22 cellular contexts compared by ENCODE assay signal in genomic region chr7:139370943-139371313, GRCh38. TPM values are rescaled to one million over a fixed set of nuclear protein-coding genes. Genes with fewer than 3 reads are reported as not detected.
DNase-seq lines count a peak whose midpoint lies in the region; ATAC-seq and TF ChIP-seq lines count a peak whose summit lies in the region.
"Had no signal": no experiment of that assay in that cellular context is flagged by ENCODE, and none has a peak within 500 bp of the region (broad histone marks: within the 10 kb centered on the region; RNA-seq: fewer than 3 reads in every experiment).

No MANE protein-coding gene starts in this region.

- H3K27me3 ChIP-seq in CD4-positive, CD25-positive, alpha-beta regulatory T cell (ENCODE audit: control insufficient read depth, insufficient read depth, low read length) = no peaks in the 10 kb centered on the region
- H3K27me3 ChIP-seq in GM23338 (ENCODE audit: insufficient read depth) (no peaks in the 10 kb centered on the region), layer of hippocampus (ENCODE audit: control insufficient read depth, insufficient read depth, low read length) (no peaks in the 10 kb centered on the region)
- H3K27me3 ChIP-seq: esophagus squamous epithelium, gastroesophageal sphincter, upper lobe of left lung had no signal

- H3K4me1 Mint-ChIP-seq in CD4-positive, CD25-positive, alpha-beta regulatory T cell = peaks cover 41 to 83% (median 71%) of the 10 kb centered on the region in 4 donors
- peaks cover 49% of the 10 kb centered on the region for H3K4me1 Mint-ChIP-seq in GM23338
- H3K4me1 Mint-ChIP-seq in activated naive CD8-positive, alpha-beta T cell treated with anti-CD3 and anti-CD28 coated beads, Interleukin-2, amount 50 U/mL, for 24 hours = peaks cover 57% of the 10 kb centered on the region

- H4K20me1 ChIP-seq in GM23338 (replicated peaks; ENCODE audit: insufficient read depth) = peaks cover 43% of the 10 kb centered on the region

- peaks cover 30% of the 10 kb centered on the region for H3K36me3 ChIP-seq in CD4-positive, CD25-positive, alpha-beta regulatory T cell (ENCODE audit: control insufficient read depth, insufficient read depth, low read length)
- peaks cover 3% of the 10 kb centered on the region; the same call in 1 of the 2 replicates for H3K36me3 ChIP-seq in GM23338 (ENCODE audit: insufficient read depth)

- H2AFZ ChIP-seq in GM23338 = no peak overlapping the region
- H2AFZ ChIP-seq: parathyroid adenoma had no signal

- H3F3A ChIP-seq in GM23338 (replicated peaks; ENCODE audit: low read depth) = no peaks in the 10 kb centered on the region

- peak overlapping the region in 2 of 4 donors; percentile 26 to 83 for H3K4me3 Mint-ChIP-seq in CD4-positive, CD25-positive, alpha-beta regulatory T cell
- no peak overlapping the region for H3K4me3 Mint-ChIP-seq in GM23338
- no peak overlapping the region for H3K4me3 Mint-ChIP-seq in activated naive CD8-positive, alpha-beta T cell treated with anti-CD3 and anti-CD28 coated beads, Interleukin-2, amount 50 U/mL, for 24 hours
- H3K4me3 Mint-ChIP-seq: activated CD4-positive, alpha-beta T cell treated with anti-CD3 and anti-CD28 coated beads, Interleukin-2, amount 10 ng/mL, durations not matched to agents 7 days and 5 days; natural killer cell treated with Interleukin-12 subunit alpha and Interleukin-12 subunit beta and Interleukin-15 and Interleukin-18, amount 100 ng/mL, for 72 hours; stimulated activated memory B cell treated with anti-CD40 and anti-IgM and Interleukin-4, amounts not matched to agents 10 μg/mL and 1 μg/mL and 100 μg/mL, for 72 hours had no signal

- no peak overlapping the region for H3K27ac Mint-ChIP-seq in CD4-positive, CD25-positive, alpha-beta regulatory T cell
- H3K27ac Mint-ChIP-seq in GM23338 = peak overlapping the region; percentile 83
- peak overlapping the region; percentile 17 for H3K27ac Mint-ChIP-seq in activated naive CD8-positive, alpha-beta T cell treated with anti-CD3 and anti-CD28 coated beads, Interleukin-2, amount 50 U/mL, for 24 hours
- H3K27ac Mint-ChIP-seq: activated CD4-positive, alpha-beta T cell treated with anti-CD3 and anti-CD28 coated beads, Interleukin-2, amount 10 ng/mL, durations not matched to agents 7 days and 5 days had no signal

- H3K27me3 Mint-ChIP-seq in CD4-positive, CD25-positive, alpha-beta regulatory T cell = no peaks in the 10 kb centered on the region
- H3K27me3 Mint-ChIP-seq in GM23338 (ENCODE audit: insufficient read depth, low read depth, poor library complexity) = no peaks in the 10 kb centered on the region
- H3K27me3 Mint-ChIP-seq in activated naive CD8-positive, alpha-beta T cell treated with anti-CD3 and anti-CD28 coated beads, Interleukin-2, amount 50 U/mL, for 24 hours = no peaks in the 10 kb centered on the region
- H3K27me3 Mint-ChIP-seq: activated CD4-positive, alpha-beta T cell treated with anti-CD3 and anti-CD28 coated beads, Interleukin-2, amount 10 ng/mL, durations not matched to agents 7 days and 5 days; natural killer cell treated with Interleukin-12 subunit alpha and Interleukin-12 subunit beta and Interleukin-15 and Interleukin-18, amount 100 ng/mL, for 72 hours; stimulated activated memory B cell treated with anti-CD40 and anti-IgM and Interleukin-4, amounts not matched to agents 10 μg/mL and 1 μg/mL and 100 μg/mL, for 72 hours had no signal

- peak overlapping the region; percentile 1 for H3K4me3 ChIP-seq in CD4-positive, CD25-positive, alpha-beta regulatory T cell (ENCODE audit: low read depth, low read length)
- no peak overlapping the region for H3K4me3 ChIP-seq in GM23338
- H3K4me3 ChIP-seq: esophagus squamous epithelium, gastroesophageal sphincter, upper lobe of left lung had no signal

- TF ChIP-seq CTCF in GM23338 (conservative IDR thresholded peaks at IDR 0.05; ENCODE audit: low read depth in 2 of 2) = no peak

- H3K4me2 ChIP-seq in GM23338 = peak overlapping the region; percentile 39; the same call in 1 of the 2 replicates

- H3K4me1 ChIP-seq in CD4-positive, CD25-positive, alpha-beta regulatory T cell (ENCODE audit: control insufficient read depth, insufficient read depth, low read length, poor library complexity, severe bottlenecking) = peaks cover 56% of the 10 kb centered on the region
- H3K4me1 ChIP-seq in GM23338 (ENCODE audit: insufficient read depth) = peaks cover 40% of the 10 kb centered on the region

- peaks cover 12% of the 10 kb centered on the region for H3K36me3 Mint-ChIP-seq in CD4-positive, CD25-positive, alpha-beta regulatory T cell
- H3K36me3 Mint-ChIP-seq in GM23338 (ENCODE audit: low read depth) = peaks cover 15% of the 10 kb centered on the region; the same call in 2 of the 3 replicates
- peaks cover 35% of the 10 kb centered on the region for H3K36me3 Mint-ChIP-seq in activated naive CD8-positive, alpha-beta T cell treated with anti-CD3 and anti-CD28 coated beads, Interleukin-2, amount 50 U/mL, for 24 hours (ENCODE audit: low read depth)

- ATAC-seq in CD4-positive, CD25-positive, alpha-beta regulatory T cell (ENCODE audit: low read depth in 2 of 2) = no peak
- ATAC-seq in GM23338 (peak; percentile 77), HG03039 (IDR thresholded peaks at IDR 0.05; ENCODE audit: unreplicated experiment) (no peak)
- ATAC-seq in activated naive CD8-positive, alpha-beta T cell treated with anti-CD3 and anti-CD28 coated beads, Interleukin-2, amount 50 U/mL, for 24 hours = peak; percentile 49
- ATAC-seq: gastroesophageal sphincter; left cardiac atrium; natural killer cell treated with Interleukin-12 subunit alpha and Interleukin-12 subunit beta and Interleukin-15 and Interleukin-18, amount 100 ng/mL, for 72 hours; stimulated activated memory B cell treated with anti-CD40 and anti-IgM and Interleukin-4, amounts not matched to agents 10 μg/mL and 1 μg/mL and 100 μg/mL, for 72 hours had no signal

- no peaks in the 10 kb centered on the region for H3K9me3 Mint-ChIP-seq in CD4-positive, CD25-positive, alpha-beta regulatory T cell
- no peaks in the 10 kb centered on the region for H3K9me3 Mint-ChIP-seq in GM23338
- H3K9me3 Mint-ChIP-seq in activated naive CD8-positive, alpha-beta T cell treated with anti-CD3 and anti-CD28 coated beads, Interleukin-2, amount 50 U/mL, for 24 hours = no peaks in the 10 kb centered on the region
- H3K9me3 Mint-ChIP-seq: activated CD4-positive, alpha-beta T cell treated with anti-CD3 and anti-CD28 coated beads, Interleukin-2, amount 10 ng/mL, durations not matched to agents 7 days and 5 days; natural killer cell treated with Interleukin-12 subunit alpha and Interleukin-12 subunit beta and Interleukin-15 and Interleukin-18, amount 100 ng/mL, for 72 hours; stimulated activated memory B cell treated with anti-CD40 and anti-IgM and Interleukin-4, amounts not matched to agents 10 μg/mL and 1 μg/mL and 100 μg/mL, for 72 hours had no signal

- H3K9me3 ChIP-seq in CD4-positive, CD25-positive, alpha-beta regulatory T cell (ENCODE audit: control insufficient read depth in 2 of 2, low read length in 2 of 2) = no peaks in the 10 kb centered on the region
- H3K9me3 ChIP-seq: esophagus squamous epithelium, gastroesophageal sphincter, upper lobe of left lung had no signal

- no peak for DNase-seq in CD4-positive, CD25-positive, alpha-beta regulatory T cell
- DNase-seq in GM23338 (ENCODE audit: low spot score) (peak; percentile 29), NCI-H187 (lab: John Stamatoyannopoulos, UW) (no peak), SKM-1 treated with dmso at 0.1 percent for 144 hours (lab: John Stamatoyannopoulos, UW; ENCODE audit: unreplicated experiment) (no peak)
- DNase-seq in activated naive CD8-positive, alpha-beta T cell treated with anti-CD3 and anti-CD28 coated beads, Interleukin-2, amount 50 U/mL, for 24 hours = no peak
- DNase-seq in stimulated activated naive CD4-positive, alpha-beta T cell (lab: John Stamatoyannopoulos, UW) = no peak
- DNase-seq: activated CD4-positive, alpha-beta T cell treated with anti-CD3 and anti-CD28 coated beads, Interleukin-2, amount 10 ng/mL, durations not matched to agents 7 days and 5 days; activated CD8-positive, alpha-beta memory T cell treated with anti-CD3 and anti-CD28 coated beads, Interleukin-2, amount 50 U/mL, for 48 hours; effector CD8-positive, alpha-beta T cell; esophagus squamous epithelium; Karpas-422; left cardiac atrium; NCI-H1092 treated with DMSO at 0.1 percent for 48 hours; NCI-H2081 treated with DMSO at 0.1 percent for 48 hours; RPMI8226; upper lobe of left lung had no signal

- no peak overlapping the region for H3K27ac ChIP-seq in CD4-positive, CD25-positive, alpha-beta regulatory T cell (ENCODE audit: insufficient read depth, low read length, poor library complexity, severe bottlenecking)
- peak overlapping the region; percentile 10; the same call in 1 of the 2 replicates for H3K27ac ChIP-seq in GM23338 (ENCODE audit: low read depth)
- H3K27ac ChIP-seq in layer of hippocampus (ENCODE audit: low read depth, low read length) = peak overlapping the region; percentile 35
- H3K27ac ChIP-seq: esophagus squamous epithelium, gastroesophageal sphincter, parathyroid adenoma had no signal

- no peaks in the 10 kb centered on the region for H3K9me2 ChIP-seq in GM23338 (ENCODE audit: insufficient read depth)

- peaks cover 100% of the 10 kb centered on the region for H3K79me2 ChIP-seq in GM23338 (replicated peaks; ENCODE audit: insufficient read depth)

TF ChIP-seq in GM23338, 12 proteins besides CTCF, POLR2A, EP300 and RAD21 (continues in another document):
- TF ChIP-seq NANOG (IDR thresholded peaks at IDR 0.05; ENCODE audit: borderline replicate concordance) (no peak), ZNF114 (CRISPR knock-in tag; IDR thresholded peaks at IDR 0.05) (no peak), EZH2phosphoT487 (IDR thresholded peaks at IDR 0.05; ENCODE audit: unreplicated experiment) (no peak), ZNF331 (CRISPR knock-in tag; IDR thresholded peaks at IDR 0.05; ENCODE audit: low read depth) (no peak)

RNA-seq across cellular contexts. Expression of gene LUC7L2, which starts 11.2 kb away (rescaled TPM):
- 190 TPM for total RNA-seq in CD4-positive, CD25-positive, alpha-beta regulatory T cell
- polyA plus RNA-seq in CD4-positive, CD25-positive, alpha-beta regulatory T cell = 10 to 100 TPM; 56.9 to 74.7 (median 59.4) TPM
- 53.1 and 57.3 TPM in 2 replicates for total RNA-seq in GM23338 (2014; rRNA removed; shearing (Covaris generic))
- 31.5 and 40.3 TPM in 2 replicates for polyA plus RNA-seq in GM23338 (2016; fragmentation: Nextera tagmentation; extraction: Ambion mirVana)

RNA-seq across cellular contexts. Expression of gene FMC1, which starts 29.8 kb away (rescaled TPM):
- 3.4 TPM for total RNA-seq in CD4-positive, CD25-positive, alpha-beta regulatory T cell
- polyA plus RNA-seq in CD4-positive, CD25-positive, alpha-beta regulatory T cell = 10 to 100 TPM; 42.2 to 56.8 (median 56.4) TPM
- total RNA-seq in GM23338 (2014; rRNA removed; shearing (Covaris generic)) = 4.8 and 5.2 TPM in 2 replicates
- polyA plus RNA-seq in GM23338 (2016; fragmentation: Nextera tagmentation; extraction: Ambion mirVana) = 70.5 and 76.8 TPM in 2 replicates

Comparison
In these comparisons a context has a peak if more than half of its experiments do, and no peak if none do; other contexts are left out.
1. ATAC-seq: peak in GM23338 (single experiment) and activated naive CD8-positive, alpha-beta T cell treated with anti-CD3 and anti-CD28 coated beads, Interleukin-2, amount 50 U/mL, for 24 hours (single experiment); none in CD4-positive, CD25-positive, alpha-beta regulatory T cell (0 of 2) and HG03039 (single experiment).
2. H3K27ac Mint-ChIP-seq: peak in GM23338 (single experiment) and activated naive CD8-positive, alpha-beta T cell treated with anti-CD3 and anti-CD28 coated beads, Interleukin-2, amount 50 U/mL, for 24 hours (single experiment); none in CD4-positive, CD25-positive, alpha-beta regulatory T cell (0 of 3).